8 cellular contexts compared by ENCODE assay signal in the genomic region with DNA sequence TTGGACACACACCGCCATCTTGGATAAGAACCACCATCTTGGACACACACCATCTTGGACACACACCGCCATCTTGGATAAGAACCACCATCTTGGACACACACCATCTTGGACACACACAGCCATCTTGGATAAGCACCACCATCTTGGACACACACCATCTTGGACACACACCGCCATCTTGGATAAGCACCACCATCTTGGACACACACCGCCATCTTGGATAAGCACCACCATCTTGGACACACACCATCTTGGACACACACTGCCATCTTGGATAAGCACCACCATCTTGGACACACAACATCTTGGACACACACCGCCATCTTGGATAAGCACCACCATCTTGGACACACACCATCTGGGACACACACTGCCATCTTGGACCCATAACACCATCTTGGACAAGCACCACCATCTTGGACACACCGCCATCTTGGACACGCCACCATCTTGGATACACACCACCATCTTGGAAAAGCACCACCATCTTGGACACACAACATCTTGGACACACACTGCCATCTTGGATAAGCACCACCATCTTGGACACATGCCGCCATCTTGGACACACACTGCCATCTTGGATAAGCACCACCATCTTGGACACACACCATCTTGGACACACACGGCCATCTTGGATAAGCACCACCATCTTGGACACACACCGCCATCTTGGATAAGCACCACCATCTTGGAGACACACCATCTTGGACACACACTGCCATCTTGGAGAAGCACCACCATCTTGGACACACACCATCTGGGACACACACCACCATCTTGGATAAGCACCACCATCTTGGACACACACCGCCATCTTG. TPM values are rescaled to one million over a fixed set of nuclear protein-coding genes. Genes with fewer than 3 reads are reported as not detected.
DNase-seq lines count a peak whose midpoint lies in the region; ATAC-seq and TF ChIP-seq lines count a peak whose summit lies in the region.
"Not testable (repeated sequence)": the region's sequence is repeated elsewhere in the genome, so short reads cannot be mapped to it uniquely, and the experiment has no call there.

No MANE protein-coding gene starts in this region.

- not testable (repeated sequence) for TF ChIP-seq POLR2A in right lobe of liver (IDR thresholded peaks at IDR 0.05)

- H3K9ac ChIP-seq in endodermal cell (ENCODE audit: extremely low read depth, low read length, poor library complexity, severe bottlenecking) = not testable (repeated sequence)

- peak in 1 of 10 experiments; percentile 20 for DNase-seq in CD4-positive, alpha-beta T cell
- DNase-seq in RWPE2 (ENCODE audit: low spot score) (peak; percentile 19), endodermal cell (peak; percentile 26), right lobe of liver (peak in 2 of 3 donors; percentile 7 to 10), posterior vena cava (ENCODE audit: low spot score) (peak; percentile 19), upper lobe of right lung (peak; percentile 38)
- DNase-seq in activated CD8-positive, alpha-beta T cell treated with anti-CD3 and anti-CD28 coated beads for 36 hours = not testable (repeated sequence)
- peak; percentile 3 for DNase-seq in activated naive CD4-positive, alpha-beta T cell treated with anti-CD3 and anti-CD28 coated beads, Interleukin-2, amount 50 U/mL, for 16 hours

- whole genome bisulfite sequencing in endodermal cell (ENCODE audit: insufficient coverage in 1 of 2, insufficient read length in 1 of 2), 2 experiments = 95% methylated on average over 3 to 11 of the region's 11 CpGs
- 100% methylated on average over 7 of the region's 11 CpGs for WGBS in right lobe of liver (ENCODE audit: insufficient coverage, low coverage, low lambda C conversion rate, missing lambda C conversion rate)

- H3K36me3 ChIP-seq in RWPE2 (ENCODE audit: low read depth); right lobe of liver; upper lobe of right lung: not testable (repeated sequence)
- peaks cover 24% of the 10 kb centered on the region for H3K36me3 ChIP-seq in endodermal cell (ENCODE audit: control insufficient read depth, insufficient read depth, low read length)

- not testable (repeated sequence) for TF ChIP-seq CTCF in CD4-positive, alpha-beta T cell (IDR thresholded peaks at IDR 0.05); RWPE2 (IDR thresholded peaks at IDR 0.05; ENCODE audit: poor library complexity, severe bottlenecking); activated CD8-positive, alpha-beta T cell treated with anti-CD3 and anti-CD28 coated beads for 36 hours (IDR thresholded peaks at IDR 0.05); endodermal cell (conservative IDR thresholded peaks at IDR 0.05); right lobe of liver (IDR thresholded peaks at IDR 0.05); upper lobe of right lung (IDR thresholded peaks at IDR 0.05)

- H3K4me3 ChIP-seq in RWPE2 (ENCODE audit: severe bottlenecking); right lobe of liver; upper lobe of right lung: not testable (repeated sequence)
- peak overlapping the region; percentile 33 for H3K4me3 ChIP-seq in endodermal cell (ENCODE audit: low read length)

- not testable (repeated sequence) for H3K27ac ChIP-seq in CD4-positive, alpha-beta T cell (ENCODE audit: low read depth, low read length); RWPE2 (ENCODE audit: poor library complexity, severe bottlenecking); endodermal cell (ENCODE audit: low read depth, low read length); right lobe of liver; upper lobe of right lung

- not testable (repeated sequence) for H3K27me3 Mint-ChIP-seq in CD4-positive, alpha-beta T cell; activated CD8-positive, alpha-beta T cell treated with anti-CD3 and anti-CD28 coated beads for 36 hours; endodermal cell (ENCODE audit: insufficient read depth)

- intact Hi-C loops in CD4-positive, alpha-beta T cell (cut with DNase I, micrococcal nuclease); activated CD8-positive, alpha-beta T cell treated with anti-CD3 and anti-CD28 coated beads for 36 hours (cut with micrococcal nuclease); right lobe of liver (cut with DNase I); posterior vena cava (cut with DNase I); upper lobe of right lung (cut with DNase I): not testable (repeated sequence)

- H3K9me3 ChIP-seq in CD4-positive, alpha-beta T cell (ENCODE audit: control insufficient read depth, low read length); RWPE2 (ENCODE audit: severe bottlenecking); right lobe of liver; upper lobe of right lung: not testable (repeated sequence)
- peaks cover 33% of the 10 kb centered on the region for H3K9me3 ChIP-seq in endodermal cell (ENCODE audit: control insufficient read depth, low read length)

- peaks cover 71% of the 10 kb centered on the region for H3K36me3 Mint-ChIP-seq in CD4-positive, alpha-beta T cell (ENCODE audit: low read depth)
- H3K36me3 Mint-ChIP-seq in activated CD8-positive, alpha-beta T cell treated with anti-CD3 and anti-CD28 coated beads for 36 hours (ENCODE audit: low read depth) = peaks cover 60% of the 10 kb centered on the region
- H3K36me3 Mint-ChIP-seq in endodermal cell (ENCODE audit: low read depth) = peaks cover 65% of the 10 kb centered on the region

- not testable (repeated sequence) for ATAC-seq in CD4-positive, alpha-beta T cell (ENCODE audit: poor library complexity); RWPE2 (ENCODE audit: low read depth); activated CD8-positive, alpha-beta T cell treated with anti-CD3 and anti-CD28 coated beads for 36 hours; right lobe of liver; upper lobe of right lung

- POLR2A ChIA-PET in CD4-positive, alpha-beta T cell (lab: Charles Lee); activated CD8-positive, alpha-beta T cell treated with anti-CD3 and anti-CD28 coated beads for 36 hours (lab: Charles Lee): not testable (repeated sequence)

- not testable (repeated sequence) for H3K4me3 Mint-ChIP-seq in CD4-positive, alpha-beta T cell; activated CD8-positive, alpha-beta T cell treated with anti-CD3 and anti-CD28 coated beads for 36 hours; endodermal cell

- H3K27ac Mint-ChIP-seq in CD4-positive, alpha-beta T cell = peak overlapping the region; percentile 27
- peak overlapping the region; percentile 34 for H3K27ac Mint-ChIP-seq in activated CD8-positive, alpha-beta T cell treated with anti-CD3 and anti-CD28 coated beads for 36 hours
- H3K27ac Mint-ChIP-seq in endodermal cell = not testable (repeated sequence)

- not testable (repeated sequence) for H3K27me3 ChIP-seq in CD4-positive, alpha-beta T cell (ENCODE audit: control insufficient read depth, insufficient read depth, low read length); RWPE2 (ENCODE audit: insufficient read depth, poor library complexity, severe bottlenecking); endodermal cell (ENCODE audit: control insufficient read depth, insufficient read depth, low read length, poor library complexity, severe bottlenecking); right lobe of liver; upper lobe of right lung

- CTCF ChIA-PET in CD4-positive, alpha-beta T cell (lab: Charles Lee); activated CD8-positive, alpha-beta T cell treated with anti-CD3 and anti-CD28 coated beads for 36 hours (lab: Charles Lee): not testable (repeated sequence)

- peaks cover 20% of the 10 kb centered on the region for H3K4me1 Mint-ChIP-seq in CD4-positive, alpha-beta T cell (ENCODE audit: low read depth)
- H3K4me1 Mint-ChIP-seq in activated CD8-positive, alpha-beta T cell treated with anti-CD3 and anti-CD28 coated beads for 36 hours (ENCODE audit: low read depth) = peaks cover 28% of the 10 kb centered on the region
- not testable (repeated sequence) for H3K4me1 Mint-ChIP-seq in endodermal cell

- not testable (repeated sequence) for H3K4me1 ChIP-seq in RWPE2 (ENCODE audit: insufficient read depth, poor library complexity, severe bottlenecking); endodermal cell (ENCODE audit: control insufficient read depth, insufficient read depth, low read length); right lobe of liver
- H3K4me1 ChIP-seq in upper lobe of right lung = peaks cover 11% of the 10 kb centered on the region

- peaks cover 19% of the 10 kb centered on the region for H3K9me3 Mint-ChIP-seq in CD4-positive, alpha-beta T cell
- H3K9me3 Mint-ChIP-seq in activated CD8-positive, alpha-beta T cell treated with anti-CD3 and anti-CD28 coated beads for 36 hours = peaks cover 42% of the 10 kb centered on the region
- peaks cover 60% of the 10 kb centered on the region for H3K9me3 Mint-ChIP-seq in endodermal cell

RNA-seq across cellular contexts. Expression of a gene that starts 4.5 kb away (rescaled TPM):
- total RNA-seq in CD4-positive, alpha-beta T cell = 10 to 100 TPM; 34.6 to 39.3 TPM
- 10 to 100 TPM; 55.8 to 57.2 TPM for total RNA-seq in activated CD8-positive, alpha-beta T cell treated with anti-CD3 and anti-CD28 coated beads for 36 hours
- total RNA-seq in endodermal cell = 10 to 100 TPM; 46.7 to 80.9 TPM
- polyA plus RNA-seq in endodermal cell (2013, experiment 1 of 2) = 48.3 TPM
- 43.1 TPM for polyA plus RNA-seq in endodermal cell (2013, experiment 2 of 2)
- 10 to 100 TPM; 12.5 to 27.3 (median 18.6) TPM for total RNA-seq in right lobe of liver
- 10 to 100 TPM; 28.2 to 29.7 TPM for total RNA-seq in posterior vena cava
- 23.8 TPM for total RNA-seq in upper lobe of right lung

RNA-seq across cellular contexts. Expression of a gene that starts 56.3 kb away (rescaled TPM):
- total RNA-seq in CD4-positive, alpha-beta T cell = 100 to 1,000 TPM; 338 to 340 TPM
- 100 to 1,000 TPM; 460 to 476 TPM for total RNA-seq in activated CD8-positive, alpha-beta T cell treated with anti-CD3 and anti-CD28 coated beads for 36 hours
- total RNA-seq in endodermal cell (100 to 1,000 TPM; 424 to 429 TPM), right lobe of liver (10 to 100 TPM; 44.3 to 87.8 (median 57.0) TPM), posterior vena cava (100 to 1,000 TPM; 204 to 218 TPM), upper lobe of right lung (337 TPM)
- polyA plus RNA-seq in endodermal cell (2013, experiment 1 of 2) = 420 TPM
- polyA plus RNA-seq in endodermal cell (2013, experiment 2 of 2) = 381 TPM
